In genomic region chr4:182876427-182876826, GRCh38 we compare ENCODE assay signal across 17 cellular contexts. TPM values are rescaled to one million over a fixed set of nuclear protein-coding genes. Genes with fewer than 3 reads are reported as not detected.
DNase-seq lines count a peak whose midpoint lies in the region; ATAC-seq, FAIRE-seq and TF ChIP-seq lines count a peak whose summit lies in the region.
"Had no signal": no experiment of that assay in that cellular context is flagged by ENCODE, and none has a peak within 500 bp of the region (broad histone marks: within the 10 kb centered on the region; RNA-seq: fewer than 3 reads in every experiment).

No MANE protein-coding gene starts in this region.

- no peak overlapping the region for H3K23ac ChIP-seq in H9 (ENCODE audit: insufficient read length, low read depth, low read length)

- no peak overlapping the region for H2BK15ac ChIP-seq in H9 (ENCODE audit: low read depth, low read length)

- no peak overlapping the region for H2BK5ac ChIP-seq in H9 (ENCODE audit: insufficient read length, low read length)

- H3K27ac ChIP-seq in H9 (ENCODE audit: insufficient read length, low read depth, low read length): no peak overlapping the region
- no peak overlapping the region for H3K27ac ChIP-seq in coronary artery
- H3K27ac ChIP-seq in neural progenitor cell: no peak overlapping the region
- H3K27ac ChIP-seq: A549, C4-2B had no signal

- H3K9me3 Mint-ChIP-seq in H9 (no peaks in the 10 kb centered on the region), neural progenitor cell (no peaks in the 10 kb centered on the region)
- no peaks in the 10 kb centered on the region for H3K9me3 Mint-ChIP-seq in stimulated activated effector memory CD8-positive, alpha-beta T cell treated with anti-CD3 and anti-CD28 coated beads, Interleukin-12 subunit alpha, Interleukin-12 subunit beta, amount 100 ng/mL, for 72 hours
- H3K9me3 Mint-ChIP-seq: CD8-positive, alpha-beta T cell; IgD-negative memory B cell had no signal

- no peak for ATAC-seq in stimulated activated effector memory CD8-positive, alpha-beta T cell treated with anti-CD3 and anti-CD28 coated beads, Interleukin-12 subunit alpha, Interleukin-12 subunit beta, amount 100 ng/mL, for 72 hours
- ATAC-seq: A549; CD8-positive, alpha-beta T cell had no signal

- H2BK20ac ChIP-seq in H9 (ENCODE audit: low read depth, low read length, poor library complexity, severe bottlenecking): no peak overlapping the region

- no peak overlapping the region for H3K4me3 Mint-ChIP-seq in H9
- no peak overlapping the region for H3K4me3 Mint-ChIP-seq in neural progenitor cell
- no peak overlapping the region for H3K4me3 Mint-ChIP-seq in stimulated activated effector memory CD8-positive, alpha-beta T cell treated with anti-CD3 and anti-CD28 coated beads, Interleukin-12 subunit alpha, Interleukin-12 subunit beta, amount 100 ng/mL, for 72 hours
- H3K4me3 Mint-ChIP-seq: CD8-positive, alpha-beta T cell; IgD-negative memory B cell had no signal

- FAIRE-seq in frontal cortex (lab: Jason Lieb, UNC): no peak
- FAIRE-seq: A549, D721Med, G401.6, GM12891 had no signal

- no peaks in the 10 kb centered on the region for H3K4me1 ChIP-seq in H9 (ENCODE audit: insufficient read depth, low read length)
- no peaks in the 10 kb centered on the region for H3K4me1 ChIP-seq in neural progenitor cell
- H3K4me1 ChIP-seq: A549 had no signal

- no peaks in the 10 kb centered on the region for H3K27me3 ChIP-seq in H9 (ENCODE audit: insufficient read depth, low read length)
- H3K27me3 ChIP-seq in neural progenitor cell: no peaks in the 10 kb centered on the region
- H3K27me3 ChIP-seq: BE2C had no signal

- H3K36me3 ChIP-seq in neural progenitor cell: no peaks in the 10 kb centered on the region
- H3K36me3 ChIP-seq: BE2C had no signal

- H3K4me1 Mint-ChIP-seq in H9 (peaks cover 0 to 5% of the 10 kb centered on the region in 2 experiments; a peak in 1 of 4 replicates), neural progenitor cell (peaks cover 30% of the 10 kb centered on the region)
- no peaks in the 10 kb centered on the region for H3K4me1 Mint-ChIP-seq in stimulated activated effector memory CD8-positive, alpha-beta T cell treated with anti-CD3 and anti-CD28 coated beads, Interleukin-12 subunit alpha, Interleukin-12 subunit beta, amount 100 ng/mL, for 72 hours

- H2AK5ac ChIP-seq in H9 (ENCODE audit: insufficient read length, low read length): no peak overlapping the region

- H3F3A ChIP-seq in neural progenitor cell (ENCODE audit: low read depth): peaks cover 7% of the 10 kb centered on the region

- H3K4me3 ChIP-seq in coronary artery: no peak overlapping the region
- H3K4me3 ChIP-seq in neural progenitor cell: no peak overlapping the region
- H3K4me3 ChIP-seq: A549 had no signal

- H3T11ph ChIP-seq in H9 (ENCODE audit: low read length): no peak overlapping the region

- H3K18ac ChIP-seq in H9 (ENCODE audit: insufficient read length, low read depth, low read length): no peak overlapping the region

- H4K8ac ChIP-seq in H9 (replicated peaks; ENCODE audit: insufficient read length, low read depth, low read length): no peak overlapping the region

- H2AFZ ChIP-seq in H9 (ENCODE audit: low read length) (no peak overlapping the region), neural progenitor cell (replicated peaks) (no peak overlapping the region)

- H3K9ac ChIP-seq in H9 (ENCODE audit: extremely low read depth, insufficient read length, low read length) (no peak overlapping the region), neural progenitor cell (no peak overlapping the region)

- H4K91ac ChIP-seq in H9 (ENCODE audit: insufficient read length, low read depth, low read length): no peak overlapping the region

- H3K79me1 ChIP-seq in H9 (ENCODE audit: insufficient read depth, low read depth, low read length, poor library complexity, severe bottlenecking): no peaks in the 10 kb centered on the region

- no peak overlapping the region for H2BK120ac ChIP-seq in H9 (ENCODE audit: low read depth, low read length, poor library complexity, severe bottlenecking)

- DNase-seq in H9 (no peak), coronary artery (ENCODE audit: low spot score) (peak; percentile 50), neural progenitor cell (ENCODE audit: low spot score) (no peak), frontal cortex (ENCODE audit: low spot score in 2 of 2) (no peak), HCEC 1CT (no peak)
- no peak for DNase-seq in stimulated activated effector memory CD8-positive, alpha-beta T cell treated with anti-CD3 and anti-CD28 coated beads, Interleukin-12 subunit alpha, Interleukin-12 subunit beta, amount 100 ng/mL, for 72 hours (ENCODE audit: low spot score in 2 of 2)
- DNase-seq: BE2C; CD8-positive, alpha-beta T cell; COR-L47; DMS153; EL had no signal

- H4K20me1 ChIP-seq in H9 (ENCODE audit: control insufficient read depth, insufficient read depth, insufficient read length) (no peaks in the 10 kb centered on the region), neural progenitor cell (ENCODE audit: low read depth) (no peaks in the 10 kb centered on the region)

- TF ChIP-seq CTCF in H9 (conservative IDR thresholded peaks at IDR 0.05) (no peak), coronary artery (IDR thresholded peaks at IDR 0.05) (no peak), neural progenitor cell (IDR thresholded peaks at IDR 0.05) (no peak)

- H2BK12ac ChIP-seq in H9 (ENCODE audit: insufficient read length, low read depth, low read length): no peak overlapping the region

- H3K36me3 Mint-ChIP-seq in H9 (ENCODE audit: insufficient read depth in 1 of 3, low read depth in 3 of 3) (0 out of 7 replicates have a peak, but pooled peaks cover 0 to 2% (median 0%) of the 10 kb centered on the region in 3 experiments), neural progenitor cell (no peaks in the 10 kb centered on the region)
- peaks cover 12% of the 10 kb centered on the region for H3K36me3 Mint-ChIP-seq in stimulated activated effector memory CD8-positive, alpha-beta T cell treated with anti-CD3 and anti-CD28 coated beads, Interleukin-12 subunit alpha, Interleukin-12 subunit beta, amount 100 ng/mL, for 72 hours

- no peaks in the 10 kb centered on the region for H3K23me2 ChIP-seq in H9 (ENCODE audit: insufficient read length, low read depth, low read length, poor library complexity, severe bottlenecking)

- H3K27ac Mint-ChIP-seq in H9 (peak overlapping the region; percentile 31 to 62 (median 43); a peak in 1 of 7 replicates), neural progenitor cell (peak overlapping the region; percentile 13)
- peak overlapping the region; percentile 33 for H3K27ac Mint-ChIP-seq in stimulated activated effector memory CD8-positive, alpha-beta T cell treated with anti-CD3 and anti-CD28 coated beads, Interleukin-12 subunit alpha, Interleukin-12 subunit beta, amount 100 ng/mL, for 72 hours
- H3K27ac Mint-ChIP-seq: CD8-positive, alpha-beta T cell had no signal

- H3K27me3 Mint-ChIP-seq in H9 (ENCODE audit: low read depth): no peaks in the 10 kb centered on the region
- peaks cover 4% of the 10 kb centered on the region for H3K27me3 Mint-ChIP-seq in neural progenitor cell (ENCODE audit: insufficient read depth, low read depth)

- H3K4ac ChIP-seq in H9 (ENCODE audit: low read depth, low read length): no peak overlapping the region

- no peak overlapping the region for H3K56ac ChIP-seq in H9 (ENCODE audit: insufficient read length, low read depth, low read length)

- H3K14ac ChIP-seq in H9 (ENCODE audit: insufficient read depth, low read length): no peak overlapping the region

- H3K9me3 ChIP-seq in H9 (ENCODE audit: control insufficient read depth, low read depth, low read length) (no peaks in the 10 kb centered on the region), neural progenitor cell (ENCODE audit: low read depth) (no peaks in the 10 kb centered on the region)
- H3K9me3 ChIP-seq: A549, BE2C had no signal

- H3K4me2 ChIP-seq in H9 (ENCODE audit: insufficient read depth, insufficient read length, low read length) (no peak overlapping the region), neural progenitor cell (no peak overlapping the region)
- H3K4me2 ChIP-seq: A549 had no signal

- H3K79me2 ChIP-seq in H9 (ENCODE audit: insufficient read depth, low read length) (no peaks in the 10 kb centered on the region), neural progenitor cell (ENCODE audit: low read depth) (no peaks in the 10 kb centered on the region)

- no CpG with 5 or more reads among the region's 8 CpGs for WGBS in H9 (ENCODE audit: extremely low coverage, insufficient read length, low lambda C conversion rate)

- H4K5ac ChIP-seq in H9 (ENCODE audit: insufficient read length, low read depth, low read length): no peak overlapping the region

RNA-seq across cellular contexts. Expression of gene DCTD, which starts 40.8 kb away (rescaled TPM):
- total RNA-seq in H9 (2021) (95.5 and 100 TPM in 2 replicates), neural progenitor cell (ENCODE audit: low replicate concordance) (92.9 and 93.4 TPM in 2 replicates), frontal cortex (24.9 TPM)
